In genomic region chr3:190294030-190294429, GRCh38 we compare ENCODE assay signal across 26 cellular contexts. TPM values are rescaled to one million over a fixed set of nuclear protein-coding genes. Genes with fewer than 3 reads are reported as not detected.
"Had no signal": no experiment of that assay in that cellular context is flagged by ENCODE, and none has a peak within 500 bp of the region (broad histone marks: within the 10 kb centered on the region; RNA-seq: fewer than 3 reads in every experiment).

No MANE protein-coding gene starts in this region.

- H3K36me3 ChIP-seq: esophagus squamous epithelium, heart right ventricle, lower lobe of right lung, neutrophil, prostate gland, right atrium auricular region, sigmoid colon, stomach, thyroid gland, vagina had no signal

- H3K9me3 ChIP-seq: lower lobe of right lung, neutrophil, prostate gland, right atrium auricular region, sigmoid colon, thyroid gland, vagina had no signal

- H3K27ac Mint-ChIP-seq: effector memory CD8-positive, alpha-beta T cell; memory B cell; natural killer cell; stimulated activated effector memory CD8-positive, alpha-beta T cell treated with anti-CD3 and anti-CD28 coated beads, Interleukin-12 subunit alpha, Interleukin-12 subunit beta, amount 100 ng/mL, for 72 hours had no signal

- H3K4me3 ChIP-seq: esophagus squamous epithelium, heart right ventricle, lower lobe of right lung, prostate gland, right atrium auricular region, sigmoid colon, stomach, thyroid gland, vagina had no signal

- H3K9ac ChIP-seq: parathyroid adenoma had no signal

- H3K36me3 Mint-ChIP-seq: natural killer cell; stimulated activated effector memory CD8-positive, alpha-beta T cell treated with anti-CD3 and anti-CD28 coated beads, Interleukin-12 subunit alpha, Interleukin-12 subunit beta, amount 100 ng/mL, for 72 hours had no signal

- H3K9me3 Mint-ChIP-seq: effector memory CD8-positive, alpha-beta T cell had no signal

- H3K4me1 ChIP-seq: heart right ventricle, lower lobe of right lung, parathyroid adenoma, prostate gland, right atrium auricular region, sigmoid colon, stomach, thyroid gland, vagina had no signal

- H3K27ac ChIP-seq: esophagus squamous epithelium, heart right ventricle, lower lobe of right lung, neutrophil, parathyroid adenoma, prostate gland, right atrium auricular region, sigmoid colon, stomach, thyroid gland, vagina had no signal

- H3K4me3 Mint-ChIP-seq: effector memory CD8-positive, alpha-beta T cell; memory B cell; natural killer cell; stimulated activated effector memory CD8-positive, alpha-beta T cell treated with anti-CD3 and anti-CD28 coated beads, Interleukin-12 subunit alpha, Interleukin-12 subunit beta, amount 100 ng/mL, for 72 hours had no signal

- H3K4me1 Mint-ChIP-seq: memory B cell; natural killer cell; stimulated activated effector memory CD8-positive, alpha-beta T cell treated with anti-CD3 and anti-CD28 coated beads, Interleukin-12 subunit alpha, Interleukin-12 subunit beta, amount 100 ng/mL, for 72 hours had no signal

- ATAC-seq: effector memory CD8-positive, alpha-beta T cell; heart right ventricle; left cardiac atrium; left ventricle myocardium superior; natural killer cell; stimulated activated effector memory CD8-positive, alpha-beta T cell treated with anti-CD3 and anti-CD28 coated beads, Interleukin-12 subunit alpha, Interleukin-12 subunit beta, amount 100 ng/mL, for 72 hours had no signal

- H2AFZ ChIP-seq: parathyroid adenoma had no signal

- DNase-seq: cortex of kidney; effector memory CD8-positive, alpha-beta T cell; erythroblast; esophagus squamous epithelium; foreskin melanocyte; glutamatergic neuron; heart right ventricle; hippocampal formation; left cardiac atrium; left ventricle myocardium superior; lower lobe of right lung; natural killer cell; sigmoid colon; stimulated activated CD4-positive, alpha-beta T cell treated with anti-CD3 and anti-CD28 coated beads, Interleukin-2, amount 100 ng/mL, for 24 hours; stimulated activated CD4-positive, alpha-beta T cell treated with anti-CD3 and anti-CD28 coated beads, Interleukin-4, amount 100 ng/mL, for 24 hours; stimulated activated naive CD4-positive, alpha-beta T cell treated with Interleukin-2 at 50 U/mL for 16 hours; stomach; thyroid gland; trophoblast cell had no signal

- H3K27me3 ChIP-seq: esophagus squamous epithelium, heart right ventricle, neutrophil, right atrium auricular region, sigmoid colon, stomach, thyroid gland, vagina had no signal

- H3K79me2 ChIP-seq: parathyroid adenoma had no signal

RNA-seq across cellular contexts. Expression of gene CLDN1, which starts 28.2 kb away (rescaled TPM):
- total RNA-seq: natural killer cell had no signal
